Comparison of ENCODE assay signal across 14 cellular contexts in genomic region chr6:25012657-25013056, GRCh38.
DNase-seq lines count a peak whose midpoint lies in the region; ATAC-seq and TF ChIP-seq lines count a peak whose summit lies in the region.
"Had no signal": no experiment of that assay in that cellular context is flagged by ENCODE, and none has a peak within 500 bp of the region (broad histone marks: within the 10 kb centered on the region; RNA-seq: fewer than 3 reads in every experiment).

No MANE protein-coding gene starts in this region.

- no peak overlapping the region for H3K4me2 ChIP-seq in mesenchymal stem cell (ENCODE audit: low read length, poor library complexity, severe bottlenecking)

- H3K36me3 ChIP-seq in mesenchymal stem cell (ENCODE audit: control insufficient read depth in 1 of 2, insufficient read depth in 2 of 2, low read depth in 1 of 2, low read length in 2 of 2) = no peaks in the 10 kb centered on the region
- H3K36me3 ChIP-seq: thoracic aorta had no signal

- no peak overlapping the region for H2BK120ac ChIP-seq in mesenchymal stem cell (ENCODE audit: low read depth, low read length)

- no peak overlapping the region for H2BK15ac ChIP-seq in mesenchymal stem cell (ENCODE audit: low read depth, poor library complexity, severe bottlenecking)

- H3K79me1 ChIP-seq in mesenchymal stem cell (replicated peaks; ENCODE audit: low read length, poor library complexity, severe bottlenecking) = no peaks in the 10 kb centered on the region

- H2AFZ ChIP-seq in mesenchymal stem cell (ENCODE audit: low read depth, low read length) = no peak overlapping the region

- no peak overlapping the region for H3K27ac ChIP-seq in mesenchymal stem cell (ENCODE audit: low read length, poor library complexity, severe bottlenecking)
- H3K27ac ChIP-seq: psoas muscle, thoracic aorta had no signal

- no peak overlapping the region for H4K91ac ChIP-seq in mesenchymal stem cell (ENCODE audit: low read length)

- no peaks in the 10 kb centered on the region for H3K27me3 ChIP-seq in mesenchymal stem cell (ENCODE audit: control insufficient read depth in 1 of 2, insufficient read depth in 1 of 2, low read length in 2 of 2)

- H3K18ac ChIP-seq in mesenchymal stem cell (ENCODE audit: low read depth in 1 of 2, low read length in 2 of 2) = no peak overlapping the region

- 0% methylated on average over 1 of the region's 2 CpGs for WGBS in mesenchymal stem cell

- H3K4me3 Mint-ChIP-seq in CD14-positive monocyte = no peak overlapping the region

- H3K27ac Mint-ChIP-seq in CD14-positive monocyte = peak overlapping the region; percentile 46 to 87 (median 76)

- TF ChIP-seq CTCF in CD14-positive monocyte (IDR thresholded peaks at IDR 0.05) = no peak

- intact Hi-C loops in CD14-positive monocyte (cut with micrococcal nuclease) = no loop called here

- H3K36me3 Mint-ChIP-seq in CD14-positive monocyte = peaks cover under 1 to 4% of the 10 kb centered on the region in 2 donors

- H3K4me1 Mint-ChIP-seq in CD14-positive monocyte = peaks cover 88% of the 10 kb centered on the region

- H3K27me3 Mint-ChIP-seq in CD14-positive monocyte (ENCODE audit: low read depth in 3 of 3) = no peaks in the 10 kb centered on the region

- no peak overlapping the region for H2BK5ac ChIP-seq in mesenchymal stem cell (ENCODE audit: low read depth, low read length, poor library complexity, severe bottlenecking)

- no peaks in the 10 kb centered on the region for H3K9me3 ChIP-seq in mesenchymal stem cell (ENCODE audit: control insufficient read depth, low read length)
- H3K9me3 ChIP-seq: psoas muscle, thoracic aorta had no signal

- ATAC-seq in GM18861 (IDR thresholded peaks at IDR 0.05; ENCODE audit: unreplicated experiment) = no peak
- ATAC-seq: psoas muscle, Right ventricle myocardium inferior had no signal

- DNase-seq in CD14-positive monocyte (ENCODE audit: low spot score) (no peak), LHCN-M2 (ENCODE audit: low read depth) (peak; percentile 67), amniotic stem cell (lab: John Stamatoyannopoulos, UW) (peak; percentile 31), mesenchymal stem cell (peak; percentile 64), DMS79 (lab: John Stamatoyannopoulos, UW) (no peak), NCI-H146 treated with DMSO at 0.1 percent for 48 hours (lab: John Stamatoyannopoulos, UW; ENCODE audit: unreplicated experiment) (no peak), NCI-H526 (lab: John Stamatoyannopoulos, UW) (no peak)
- DNase-seq: activated CD4-positive, CD25-positive, alpha-beta regulatory T cell treated with anti-CD3 and anti-CD28 coated beads, Interleukin-2, amount 50 U/mL, for 72 hours; mesendoderm; NCI-H1930; psoas muscle had no signal

- H3K23ac ChIP-seq in mesenchymal stem cell (ENCODE audit: low read length in 2 of 2) = no peak overlapping the region

- no peaks in the 10 kb centered on the region for H3K9me3 Mint-ChIP-seq in CD14-positive monocyte

- H3K9ac ChIP-seq in mesenchymal stem cell (ENCODE audit: low read length) = no peak overlapping the region

- H2BK12ac ChIP-seq in mesenchymal stem cell (ENCODE audit: low read length in 2 of 2) = no peak overlapping the region

- H3K14ac ChIP-seq in mesenchymal stem cell (ENCODE audit: low read length in 2 of 2) = no peak overlapping the region

- H3K4ac ChIP-seq in mesenchymal stem cell (ENCODE audit: low read depth in 1 of 2, low read length in 2 of 2) = no peak overlapping the region

- H3K4me3 ChIP-seq in mesenchymal stem cell (ENCODE audit: insufficient read depth in 1 of 2, low read depth in 1 of 2, low read length in 2 of 2) = no peak overlapping the region
- H3K4me3 ChIP-seq: psoas muscle, thoracic aorta had no signal

- H3K4me1 ChIP-seq in mesenchymal stem cell (ENCODE audit: control insufficient read depth, insufficient read depth, low read depth, low read length) = peaks cover 7% of the 10 kb centered on the region
- H3K4me1 ChIP-seq: psoas muscle had no signal

- H4K8ac ChIP-seq in mesenchymal stem cell (ENCODE audit: low read length) = no peak overlapping the region

- no peak overlapping the region for H2AK5ac ChIP-seq in mesenchymal stem cell (ENCODE audit: low read length, severe bottlenecking)

Comparison
In these comparisons a context has a peak if more than half of its experiments do, and no peak if none do; other contexts are left out.
1. DNase-seq: peak in LHCN-M2 (single experiment), amniotic stem cell (single experiment) and mesenchymal stem cell (single experiment); none in CD14-positive monocyte (single experiment), DMS79 (single experiment), NCI-H146 treated with DMSO at 0.1 percent for 48 hours (single experiment) and NCI-H526 (0 of 2).